8 cellular contexts compared by ENCODE assay signal in genomic region chrX:153539171-153539978, GRCh38. TPM values are rescaled to one million over a fixed set of nuclear protein-coding genes. Genes with fewer than 3 reads are reported as not detected.
DNase-seq lines count a peak whose midpoint lies in the region; ATAC-seq and TF ChIP-seq lines count a peak whose summit lies in the region.

No MANE protein-coding gene starts in this region.

- H3K27ac Mint-ChIP-seq in activated T-helper 1 cell treated with anti-CD3 and anti-CD28 coated beads, Interleukin-12 subunit alpha, Interleukin-12 subunit beta, Interleukin-2, Interleukin-4 antibody, amounts not matched to agents 30 ng/mL and 10 ng/mL and 1 ng/mL, durations not matched to agents 14 hours and 24 hours and 36 hours, result no peak overlapping the region

- no peak for TF ChIP-seq EP300 in tibial nerve (IDR thresholded peaks at IDR 0.05)

- H3K9me3 ChIP-seq in Peyer's patch (no peaks in the 10 kb centered on the region), tibial nerve (no peaks in the 10 kb centered on the region)

- no peaks in the 10 kb centered on the region for H3K36me3 Mint-ChIP-seq in activated T-helper 1 cell treated with anti-CD3 and anti-CD28 coated beads, Interleukin-12 subunit alpha, Interleukin-12 subunit beta, Interleukin-2, Interleukin-4 antibody, amounts not matched to agents 30 ng/mL and 10 ng/mL and 1 ng/mL, durations not matched to agents 14 hours and 24 hours and 36 hours (ENCODE audit: low read depth)

- H3K36me3 ChIP-seq in Peyer's patch (no peaks in the 10 kb centered on the region), tibial nerve (no peaks in the 10 kb centered on the region)

- no peak overlapping the region for H3K4me3 Mint-ChIP-seq in activated T-helper 1 cell treated with anti-CD3 and anti-CD28 coated beads, Interleukin-12 subunit alpha, Interleukin-12 subunit beta, Interleukin-2, Interleukin-4 antibody, amounts not matched to agents 30 ng/mL and 10 ng/mL and 1 ng/mL, durations not matched to agents 14 hours and 24 hours and 36 hours

- 63 to 64% methylated on average over 4 to 20 of the region's 31 CpGs for WGBS in tibial nerve, 2 donors

- H3K27ac ChIP-seq in Peyer's patch (no peak overlapping the region), tibial nerve (no peak overlapping the region)

- no peaks in the 10 kb centered on the region for H3K9me3 Mint-ChIP-seq in activated T-helper 1 cell treated with anti-CD3 and anti-CD28 coated beads, Interleukin-12 subunit alpha, Interleukin-12 subunit beta, Interleukin-2, Interleukin-4 antibody, amounts not matched to agents 30 ng/mL and 10 ng/mL and 1 ng/mL, durations not matched to agents 14 hours and 24 hours and 36 hours

- peak; percentile 18 for DNase-seq in NK-92 treated with Interleukin-12 subunit alpha and Interleukin-12 subunit beta, amount 100 ng/mL, for 24 hours (lab: John Stamatoyannopoulos, UW)
- DNase-seq in NK-92 (lab: John Stamatoyannopoulos, UW; ENCODE audit: unreplicated experiment) (no peak), Peyer's patch (peak; percentile 35 to 77 (median 68)), foreskin fibroblast (peak; percentile 22 to 76), omental fat pad (ENCODE audit: low spot score) (peak; percentile 28), tibial nerve (ENCODE audit: low spot score in 2 of 2) (peak; percentile 14 to 48)
- peak; percentile 29 for DNase-seq in activated T-helper 1 cell treated with anti-CD3 and anti-CD28 coated beads, Interleukin-12 subunit alpha, Interleukin-12 subunit beta, Interleukin-2, Interleukin-4 antibody, amounts not matched to agents 30 ng/mL and 10 ng/mL and 1 ng/mL, durations not matched to agents 14 hours and 24 hours and 36 hours (ENCODE audit: low spot score)

- H3K4me1 Mint-ChIP-seq in activated T-helper 1 cell treated with anti-CD3 and anti-CD28 coated beads, Interleukin-12 subunit alpha, Interleukin-12 subunit beta, Interleukin-2, Interleukin-4 antibody, amounts not matched to agents 30 ng/mL and 10 ng/mL and 1 ng/mL, durations not matched to agents 14 hours and 24 hours and 36 hours (ENCODE audit: low read depth), result no peaks in the 10 kb centered on the region

- H3K4me3 ChIP-seq in Peyer's patch (no peak overlapping the region), foreskin fibroblast (ENCODE audit: low read depth in 1 of 2, low read length in 2 of 2) (no peak overlapping the region), tibial nerve (no peak overlapping the region)

- intact Hi-C loops in activated T-helper 1 cell treated with anti-CD3 and anti-CD28 coated beads, Interleukin-12 subunit alpha, Interleukin-12 subunit beta, Interleukin-2, Interleukin-4 antibody, amounts not matched to agents 30 ng/mL and 10 ng/mL and 1 ng/mL, durations not matched to agents 14 hours and 24 hours and 36 hours (cut with micrococcal nuclease), result loop anchor here (1.0 kb wide), 3 partner anchors 110 to 129 kb away; no protein-coding TSS in a partner anchor

- no peak for TF ChIP-seq POLR2A in Peyer's patch (IDR thresholded peaks at IDR 0.05)
- TF ChIP-seq POLR2A in tibial nerve (IDR thresholded peaks at IDR 0.05), result no peak

- H3K4me1 ChIP-seq in Peyer's patch (no peaks in the 10 kb centered on the region), tibial nerve (no peaks in the 10 kb centered on the region)

- TF ChIP-seq CTCF in Peyer's patch (IDR thresholded peaks at IDR 0.05) (peak; percentile 52 to 85 (median 70)), foreskin fibroblast (IDR thresholded peaks at IDR 0.05; ENCODE audit: low read depth, low read length) (peak; percentile 85), omental fat pad (IDR thresholded peaks at IDR 0.05) (peak in 1 of 3 donors; percentile 31), tibial nerve (IDR thresholded peaks at IDR 0.05) (peak; percentile 75 to 87 (median 85))

- H3K27me3 ChIP-seq in Peyer's patch (no peaks in the 10 kb centered on the region), tibial nerve (peaks cover 0 to 17% of the 10 kb centered on the region in 2 donors)

- H3K27me3 Mint-ChIP-seq in activated T-helper 1 cell treated with anti-CD3 and anti-CD28 coated beads, Interleukin-12 subunit alpha, Interleukin-12 subunit beta, Interleukin-2, Interleukin-4 antibody, amounts not matched to agents 30 ng/mL and 10 ng/mL and 1 ng/mL, durations not matched to agents 14 hours and 24 hours and 36 hours (ENCODE audit: insufficient read depth), result no peaks in the 10 kb centered on the region

- ATAC-seq in HG03097 (IDR thresholded peaks at IDR 0.05; ENCODE audit: low FRiP score, unreplicated experiment), result peak; percentile 61
- peak; percentile 29 for ATAC-seq in omental fat pad (ENCODE audit: low FRiP score)

RNA-seq across cellular contexts. Expression of gene ATP2B3, which starts 21.9 kb away (rescaled TPM):
- total RNA-seq in Peyer's patch (not detected), omental fat pad (not detected), tibial nerve (not detected)
- total RNA-seq in activated T-helper 1 cell treated with anti-CD3 and anti-CD28 coated beads, Interleukin-12 subunit alpha, Interleukin-12 subunit beta, Interleukin-2, Interleukin-4 antibody, amounts not matched to agents 30 ng/mL and 10 ng/mL and 1 ng/mL, durations not matched to agents 14 hours and 24 hours and 36 hours, result 0.05 TPM in 1 of 2 replicates, not detected in the other

RNA-seq across cellular contexts. Expression of gene BGN, which starts 44.6 kb away (rescaled TPM):
- total RNA-seq in Peyer's patch (10 to 100 TPM in 3 of 4 donors, 1 to 10 TPM in 1; 2.5 to 28.9 (median 11.7) TPM), omental fat pad (10 to 100 TPM; 14.9 to 40.2 (median 18.6) TPM), tibial nerve (100 to 1,000 TPM in 1 of 4 donors, 10 to 100 TPM in 3; 25.6 to 103 (median 59.0) TPM)
- total RNA-seq in activated T-helper 1 cell treated with anti-CD3 and anti-CD28 coated beads, Interleukin-12 subunit alpha, Interleukin-12 subunit beta, Interleukin-2, Interleukin-4 antibody, amounts not matched to agents 30 ng/mL and 10 ng/mL and 1 ng/mL, durations not matched to agents 14 hours and 24 hours and 36 hours, result not detected in 2 replicates

RNA-seq across cellular contexts. Expression of gene CCNQ, which starts 59.6 kb away (rescaled TPM):
- total RNA-seq in Peyer's patch (10 to 100 TPM; 19.0 to 33.3 (median 20.6) TPM), omental fat pad (10 to 100 TPM; 26.0 to 42.6 (median 31.0) TPM), tibial nerve (10 to 100 TPM; 26.4 to 36.9 (median 32.2) TPM)
- 28.0 and 29.3 TPM in 2 replicates for total RNA-seq in activated T-helper 1 cell treated with anti-CD3 and anti-CD28 coated beads, Interleukin-12 subunit alpha, Interleukin-12 subunit beta, Interleukin-2, Interleukin-4 antibody, amounts not matched to agents 30 ng/mL and 10 ng/mL and 1 ng/mL, durations not matched to agents 14 hours and 24 hours and 36 hours
